In the genomic region with DNA sequence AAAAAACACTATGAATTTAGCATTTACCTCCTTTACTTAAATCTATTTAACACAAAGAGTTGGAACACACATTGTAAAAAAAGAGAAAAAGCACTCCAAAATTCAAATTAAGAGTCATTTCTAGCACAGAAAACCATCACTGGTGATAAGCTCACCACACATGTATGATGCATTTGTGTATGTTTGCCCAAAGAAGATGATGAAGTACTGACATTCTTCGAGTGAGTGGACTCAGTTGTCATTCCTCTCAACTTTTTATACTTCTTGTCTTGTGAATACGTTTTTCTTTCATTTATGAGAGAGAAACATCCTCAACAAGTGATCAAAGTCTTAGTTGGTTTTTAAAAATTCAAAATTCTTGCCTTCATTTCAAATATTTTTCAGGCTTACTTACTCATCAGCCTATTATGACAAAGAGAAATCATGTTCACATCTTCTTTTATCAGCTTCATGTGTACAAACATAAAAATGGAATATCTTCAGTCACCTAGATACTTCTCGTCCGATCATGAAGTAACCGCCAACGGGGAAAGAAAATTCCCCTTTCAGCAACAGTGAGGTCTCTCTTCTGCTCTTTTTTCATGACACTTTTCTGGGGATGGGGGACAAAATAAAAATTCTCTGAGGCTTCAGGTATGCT, we compare ENCODE assay signal across 2 cellular contexts.
TF ChIP-seq lines count a peak whose summit lies in the region.

No MANE protein-coding gene starts in this region.

TF ChIP-seq in SK-N-SH, 30 proteins besides CTCF, POLR2A, EP300 and RAD21 (continued from another document):
- TF ChIP-seq, protein P1, sequence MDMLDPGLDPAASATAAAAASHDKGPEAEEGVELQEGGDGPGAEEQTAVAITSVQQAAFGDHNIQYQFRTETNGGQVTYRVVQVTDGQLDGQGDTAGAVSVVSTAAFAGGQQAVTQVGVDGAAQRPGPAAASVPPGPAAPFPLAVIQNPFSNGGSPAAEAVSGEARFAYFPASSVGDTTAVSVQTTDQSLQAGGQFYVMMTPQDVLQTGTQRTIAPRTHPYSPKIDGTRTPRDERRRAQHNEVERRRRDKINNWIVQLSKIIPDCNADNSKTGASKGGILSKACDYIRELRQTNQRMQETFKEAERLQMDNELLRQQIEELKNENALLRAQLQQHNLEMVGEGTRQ (IDR thresholded peaks at IDR 0.05; ENCODE audit: borderline replicate concordance, low read depth, low read length), result no peak
- TF ChIP-seq TAF1 (IDR thresholded peaks at IDR 0.05; ENCODE audit: borderline replicate concordance, low read depth, low read length), result no peak
- no peak for TF ChIP-seq RXRA (IDR thresholded peaks at IDR 0.05; ENCODE audit: borderline replicate concordance, low read depth)
- TF ChIP-seq SMC3 (IDR thresholded peaks at IDR 0.05; ENCODE audit: low read depth, low read length), result no peak
- no peak for TF ChIP-seq EZH2phosphoT487 (IDR thresholded peaks at IDR 0.05; ENCODE audit: borderline replicate concordance, low read depth)
- no peak for TF ChIP-seq MEF2A (IDR thresholded peaks at IDR 0.05; ENCODE audit: borderline replicate concordance, low read depth)
- no peak for TF ChIP-seq SIN3A (IDR thresholded peaks at IDR 0.05; ENCODE audit: borderline replicate concordance, low read depth, low read length)
- TF ChIP-seq NRF1 (IDR thresholded peaks at IDR 0.05; ENCODE audit: low read depth, low read length), result no peak
- no peak for TF ChIP-seq FOXJ3 (CRISPR knock-in tag; IDR thresholded peaks at IDR 0.05)
- no peak for TF ChIP-seq GABPA (IDR thresholded peaks at IDR 0.05; ENCODE audit: low read depth)
- TF ChIP-seq RFX5 (IDR thresholded peaks at IDR 0.05; ENCODE audit: low read length), result no peak
- no peak for TF ChIP-seq GATA2 (CRISPR knock-in tag; IDR thresholded peaks at IDR 0.05)
- TF ChIP-seq CHD2 (IDR thresholded peaks at IDR 0.05; ENCODE audit: low read length, partially characterized antibody), result no peak

TF ChIP-seq in SK-N-SH treated with all-trans-retinoic acid at 6 μM for 48 hours, 23 proteins besides CTCF, POLR2A, EP300 and RAD21 (continued from another document):
- TF ChIP-seq, protein P2, sequence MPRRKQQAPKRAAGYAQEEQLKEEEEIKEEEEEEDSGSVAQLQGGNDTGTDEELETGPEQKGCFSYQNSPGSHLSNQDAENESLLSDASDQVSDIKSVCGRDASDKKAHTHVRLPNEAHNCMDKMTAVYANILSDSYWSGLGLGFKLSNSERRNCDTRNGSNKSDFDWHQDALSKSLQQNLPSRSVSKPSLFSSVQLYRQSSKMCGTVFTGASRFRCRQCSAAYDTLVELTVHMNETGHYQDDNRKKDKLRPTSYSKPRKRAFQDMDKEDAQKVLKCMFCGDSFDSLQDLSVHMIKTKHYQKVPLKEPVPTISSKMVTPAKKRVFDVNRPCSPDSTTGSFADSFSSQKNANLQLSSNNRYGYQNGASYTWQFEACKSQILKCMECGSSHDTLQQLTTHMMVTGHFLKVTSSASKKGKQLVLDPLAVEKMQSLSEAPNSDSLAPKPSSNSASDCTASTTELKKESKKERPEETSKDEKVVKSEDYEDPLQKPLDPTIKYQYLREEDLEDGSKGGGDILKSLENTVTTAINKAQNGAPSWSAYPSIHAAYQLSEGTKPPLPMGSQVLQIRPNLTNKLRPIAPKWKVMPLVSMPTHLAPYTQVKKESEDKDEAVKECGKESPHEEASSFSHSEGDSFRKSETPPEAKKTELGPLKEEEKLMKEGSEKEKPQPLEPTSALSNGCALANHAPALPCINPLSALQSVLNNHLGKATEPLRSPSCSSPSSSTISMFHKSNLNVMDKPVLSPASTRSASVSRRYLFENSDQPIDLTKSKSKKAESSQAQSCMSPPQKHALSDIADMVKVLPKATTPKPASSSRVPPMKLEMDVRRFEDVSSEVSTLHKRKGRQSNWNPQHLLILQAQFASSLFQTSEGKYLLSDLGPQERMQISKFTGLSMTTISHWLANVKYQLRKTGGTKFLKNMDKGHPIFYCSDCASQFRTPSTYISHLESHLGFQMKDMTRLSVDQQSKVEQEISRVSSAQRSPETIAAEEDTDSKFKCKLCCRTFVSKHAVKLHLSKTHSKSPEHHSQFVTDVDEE (CRISPR knock-in tag; IDR thresholded peaks at IDR 0.05), result no peak
- TF ChIP-seq ESRRG (CRISPR knock-in tag; IDR thresholded peaks at IDR 0.05) (no peak), CSDC2 (CRISPR knock-in tag; IDR thresholded peaks at IDR 0.05) (no peak), ZNF70 (CRISPR knock-in tag; IDR thresholded peaks at IDR 0.05) (no peak), ZFP3 (CRISPR knock-in tag; IDR thresholded peaks at IDR 0.05) (no peak), ISL1 (CRISPR knock-in tag; IDR thresholded peaks at IDR 0.05) (no peak), TOX (CRISPR knock-in tag; IDR thresholded peaks at IDR 0.05; ENCODE audit: borderline replicate concordance) (no peak), ZNF565 (CRISPR knock-in tag; conservative IDR thresholded peaks at IDR 0.05; ENCODE audit: low read depth) (no peak), GLIS3 (CRISPR knock-in tag; IDR thresholded peaks at IDR 0.05) (no peak), OSR1 (CRISPR knock-in tag; IDR thresholded peaks at IDR 0.05) (no peak)
- TF ChIP-seq, protein P3, sequence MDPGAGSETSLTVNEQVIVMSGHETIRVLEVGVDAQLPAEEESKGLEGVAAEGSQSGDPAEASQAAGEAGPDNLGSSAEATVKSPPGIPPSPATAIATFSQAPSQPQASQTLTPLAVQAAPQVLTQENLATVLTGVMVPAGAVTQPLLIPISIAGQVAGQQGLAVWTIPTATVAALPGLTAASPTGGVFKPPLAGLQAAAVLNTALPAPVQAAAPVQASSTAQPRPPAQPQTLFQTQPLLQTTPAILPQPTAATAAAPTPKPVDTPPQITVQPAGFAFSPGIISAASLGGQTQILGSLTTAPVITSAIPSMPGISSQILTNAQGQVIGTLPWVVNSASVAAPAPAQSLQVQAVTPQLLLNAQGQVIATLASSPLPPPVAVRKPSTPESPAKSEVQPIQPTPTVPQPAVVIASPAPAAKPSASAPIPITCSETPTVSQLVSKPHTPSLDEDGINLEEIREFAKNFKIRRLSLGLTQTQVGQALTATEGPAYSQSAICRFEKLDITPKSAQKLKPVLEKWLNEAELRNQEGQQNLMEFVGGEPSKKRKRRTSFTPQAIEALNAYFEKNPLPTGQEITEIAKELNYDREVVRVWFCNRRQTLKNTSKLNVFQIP (CRISPR knock-in tag; IDR thresholded peaks at IDR 0.05; ENCODE audit: borderline replicate concordance, low read depth), result no peak
- TF ChIP-seq, protein P4, sequence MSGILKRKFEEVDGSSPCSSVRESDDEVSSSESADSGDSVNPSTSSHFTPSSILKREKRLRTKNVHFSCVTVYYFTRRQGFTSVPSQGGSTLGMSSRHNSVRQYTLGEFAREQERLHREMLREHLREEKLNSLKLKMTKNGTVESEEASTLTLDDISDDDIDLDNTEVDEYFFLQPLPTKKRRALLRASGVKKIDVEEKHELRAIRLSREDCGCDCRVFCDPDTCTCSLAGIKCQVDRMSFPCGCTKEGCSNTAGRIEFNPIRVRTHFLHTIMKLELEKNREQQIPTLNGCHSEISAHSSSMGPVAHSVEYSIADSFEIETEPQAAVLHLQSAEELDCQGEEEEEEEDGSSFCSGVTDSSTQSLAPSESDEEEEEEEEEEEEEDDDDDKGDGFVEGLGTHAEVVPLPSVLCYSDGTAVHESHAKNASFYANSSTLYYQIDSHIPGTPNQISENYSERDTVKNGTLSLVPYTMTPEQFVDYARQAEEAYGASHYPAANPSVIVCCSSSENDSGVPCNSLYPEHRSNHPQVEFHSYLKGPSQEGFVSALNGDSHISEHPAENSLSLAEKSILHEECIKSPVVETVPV (CRISPR knock-in tag; IDR thresholded peaks at IDR 0.05), result no peak
- TF ChIP-seq, protein P5, sequence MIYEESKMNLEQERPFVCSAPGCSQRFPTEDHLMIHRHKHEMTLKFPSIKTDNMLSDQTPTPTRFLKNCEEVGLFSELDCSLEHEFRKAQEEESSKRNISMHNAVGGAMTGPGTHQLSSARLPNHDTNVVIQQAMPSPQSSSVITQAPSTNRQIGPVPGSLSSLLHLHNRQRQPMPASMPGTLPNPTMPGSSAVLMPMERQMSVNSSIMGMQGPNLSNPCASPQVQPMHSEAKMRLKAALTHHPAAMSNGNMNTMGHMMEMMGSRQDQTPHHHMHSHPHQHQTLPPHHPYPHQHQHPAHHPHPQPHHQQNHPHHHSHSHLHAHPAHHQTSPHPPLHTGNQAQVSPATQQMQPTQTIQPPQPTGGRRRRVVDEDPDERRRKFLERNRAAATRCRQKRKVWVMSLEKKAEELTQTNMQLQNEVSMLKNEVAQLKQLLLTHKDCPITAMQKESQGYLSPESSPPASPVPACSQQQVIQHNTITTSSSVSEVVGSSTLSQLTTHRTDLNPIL (CRISPR knock-in tag; IDR thresholded peaks at IDR 0.05; ENCODE audit: low read depth), result no peak
